Comparison of ENCODE assay signal across 10 cellular contexts in the genomic region with DNA sequence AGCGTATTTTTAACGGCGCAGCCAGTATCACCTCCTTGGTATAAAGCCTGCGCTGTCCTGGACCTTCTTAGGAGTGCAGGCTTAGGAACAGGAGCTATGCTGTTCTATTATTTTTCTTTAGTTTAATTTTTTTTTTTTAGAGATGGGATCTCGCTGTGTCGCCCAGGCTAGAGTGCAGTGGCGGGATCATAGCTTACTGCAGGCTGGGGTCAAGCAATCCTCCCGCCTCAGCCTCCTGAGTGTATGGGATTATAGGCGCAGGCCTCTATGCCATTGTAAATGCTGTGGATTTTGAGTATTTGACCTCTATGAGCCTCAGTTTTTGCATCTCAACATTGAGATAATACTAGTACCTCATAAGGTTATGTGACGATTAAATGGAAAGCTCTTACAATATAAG. TPM values are rescaled to one million over a fixed set of nuclear protein-coding genes. Genes with fewer than 3 reads are reported as not detected.
DNase-seq lines count a peak whose midpoint lies in the region; ATAC-seq and TF ChIP-seq lines count a peak whose summit lies in the region.
"Had no signal": no experiment of that assay in that cellular context is flagged by ENCODE, and none has a peak within 500 bp of the region (broad histone marks: within the 10 kb centered on the region; RNA-seq: fewer than 3 reads in every experiment).

No MANE protein-coding gene starts in this region.

- no peak overlapping the region for H2AFZ ChIP-seq in PC-3 (ENCODE audit: low read length)

- H3K79me2 ChIP-seq in PC-3 (ENCODE audit: low read length) = no peaks in the 10 kb centered on the region

- TF ChIP-seq CTCF in PC-3 (conservative IDR thresholded peaks at IDR 0.05; ENCODE audit: low read depth, low read length) (no peak), epithelial cell of esophagus (IDR thresholded peaks at IDR 0.05; ENCODE audit: insufficient read depth, low read depth, low read length, missing control alignments) (no peak), ovary (IDR thresholded peaks at IDR 0.05) (no peak), A673 (conservative IDR thresholded peaks at IDR 0.05; ENCODE audit: low read depth, low read length) (no peak)

- H3K27me3 Mint-ChIP-seq in CD4-positive, alpha-beta memory T cell = no peaks in the 10 kb centered on the region

- no peaks in the 10 kb centered on the region for H3K9me3 ChIP-seq in CD4-positive, alpha-beta memory T cell (ENCODE audit: control insufficient read depth in 1 of 2, low read length in 2 of 2)
- H3K9me3 ChIP-seq in PC-3 (ENCODE audit: low read length) (no peaks in the 10 kb centered on the region), ovary (no peaks in the 10 kb centered on the region), A673 (ENCODE audit: low read depth, low read length, poor library complexity, severe bottlenecking) (no peaks in the 10 kb centered on the region)

- TF ChIP-seq EP300 in ovary (IDR thresholded peaks at IDR 0.05) = no peak

- BruUV-seq in PC-3 (replicated peaks; lab: Mats Ljungman, UMichigan) (no TSS peak), A673 (replicated peaks; lab: Mats Ljungman, UMichigan) (no TSS peak)

- H3F3A ChIP-seq in PC-3 (ENCODE audit: low read length, unreplicated experiment) = no peaks in the 10 kb centered on the region

- H3K9ac ChIP-seq in PC-3 (ENCODE audit: low read length) = no peak overlapping the region

- peaks cover 31 to 43% of the 10 kb centered on the region in 2 donors for H3K36me3 Mint-ChIP-seq in CD4-positive, alpha-beta memory T cell

- H3K4me3 ChIP-seq in CD4-positive, alpha-beta memory T cell (ENCODE audit: low read length in 2 of 2) = peak overlapping the region; percentile 82 to 87
- peak overlapping the region; percentile 63 for H3K4me3 ChIP-seq in PC-3 (ENCODE audit: low read length)
- peak overlapping the region; percentile 92 for H3K4me3 ChIP-seq in epithelial cell of esophagus (ENCODE audit: low read length)
- H3K4me3 ChIP-seq in ovary = peak overlapping the region; percentile 81
- H3K4me3 ChIP-seq in A673 (ENCODE audit: low read depth, low read length, poor library complexity, severe bottlenecking) = no peak overlapping the region

- intact Hi-C loops in CD4-positive, alpha-beta memory T cell (cut with micrococcal nuclease) = loop anchor here (1.0 to 2.0 kb wide), 3 partner anchors 16 to 152 kb away; a partner anchor contains a TSS
- intact Hi-C loops in PC-3 (cut with micrococcal nuclease) = loop anchor here (10.0 kb wide), 1 partner anchor 256 kb away; no protein-coding TSS in a partner anchor
- intact Hi-C loops in ovary (cut with DNase I) = loop anchor here in 1 of 4 donors (10.0 kb wide), 1 partner anchor 256 kb away; no protein-coding TSS in a partner anchor
- intact Hi-C loops in A673 (cut with micrococcal nuclease; ENCODE audit: unreplicated experiment) = no loop called here

- H4K20me1 ChIP-seq in PC-3 (ENCODE audit: low read length) = no peaks in the 10 kb centered on the region

- peaks cover 42% of the 10 kb centered on the region for H3K4me1 ChIP-seq in CD4-positive, alpha-beta memory T cell (ENCODE audit: insufficient read depth, low read length)
- H3K4me1 ChIP-seq in PC-3 (ENCODE audit: insufficient read depth, low read length) (peaks cover 18% of the 10 kb centered on the region), ovary (ENCODE audit: insufficient read depth) (peaks cover 6% of the 10 kb centered on the region), A673 (ENCODE audit: insufficient read depth, low read length, poor library complexity, severe bottlenecking) (peaks cover 8% of the 10 kb centered on the region)

- H3K27ac ChIP-seq in CD4-positive, alpha-beta memory T cell (ENCODE audit: low read depth, low read length) = peak overlapping the region; percentile 99
- H3K27ac ChIP-seq in PC-3 (ENCODE audit: low read length) (no peak overlapping the region), ovary (peak overlapping the region; percentile 94 to 98), A673 (ENCODE audit: low read depth, low read length, poor library complexity, severe bottlenecking) (no peak overlapping the region)

- WGBS in ovary, 3 donors = 56 to 60% (median 59%) methylated on average over 10 of the region's 10 CpGs

- CTCF ChIA-PET in CD4-positive, alpha-beta memory T cell (lab: Charles Lee; ENCODE audit: partially characterized antibody) = interaction anchor here (0.9 to 6.1 kb wide), 13 partner anchors 12 to 386 kb away, joined by 3 to 127 read pairs (median 6); a partner anchor contains a TSS
- CTCF ChIA-PET in PC-3 (lab: Charles Lee) = no interaction called here
- CTCF ChIA-PET in A673 (lab: Charles Lee) = no interaction called here

- H3K27me3 ChIP-seq in CD4-positive, alpha-beta memory T cell (ENCODE audit: insufficient read depth, low read length) = no peaks in the 10 kb centered on the region
- H3K27me3 ChIP-seq in PC-3 (ENCODE audit: low read length) = peaks cover 18% of the 10 kb centered on the region
- H3K27me3 ChIP-seq in ovary = no peaks in the 10 kb centered on the region
- H3K27me3 ChIP-seq in A673 (replicated peaks; ENCODE audit: insufficient read depth, low read depth, low read length, poor library complexity) = no peaks in the 10 kb centered on the region

- DNase-seq in CD4-positive, alpha-beta memory T cell = no peak
- DNase-seq in PC-3 (no peak), epithelial cell of esophagus (ENCODE audit: low read depth) (no peak), ovary (no peak), A673 (ENCODE audit: low spot score) (no peak), retina (no peak), NCI-H187 treated with DMSO at 0.1 percent for 48 hours (lab: John Stamatoyannopoulos, UW) (no peak)

- H3K27ac Mint-ChIP-seq in CD4-positive, alpha-beta memory T cell = peak overlapping the region; percentile 77 to 100 (median 97)

- peaks cover 27 to 62% (median 41%) of the 10 kb centered on the region in 4 donors for H3K4me1 Mint-ChIP-seq in CD4-positive, alpha-beta memory T cell

- no peak for TF ChIP-seq POLR2A in ovary (IDR thresholded peaks at IDR 0.05)

- POLR2A ChIA-PET in CD4-positive, alpha-beta memory T cell (lab: Charles Lee; ENCODE audit: partially characterized antibody) = interaction anchor here (0.6 to 5.1 kb wide), 21 partner anchors 13 to 493 kb away, joined by 3 to 82 read pairs (median 4); a partner anchor contains a TSS
- POLR2A ChIA-PET in PC-3 (lab: Charles Lee; ENCODE audit: unreplicated experiment) (no interaction called here), A673 (lab: Charles Lee; ENCODE audit: low non-redundant PET) (no interaction called here)

- no peaks in the 10 kb centered on the region for H3K36me3 ChIP-seq in CD4-positive, alpha-beta memory T cell (ENCODE audit: insufficient read depth, low read length)
- H3K36me3 ChIP-seq in PC-3 (ENCODE audit: low read depth, low read length) (no peaks in the 10 kb centered on the region), ovary (no peaks in the 10 kb centered on the region), A673 (ENCODE audit: insufficient read depth, low read length, poor library complexity, severe bottlenecking) (no peaks in the 10 kb centered on the region)

- ATAC-seq in PC-3 (no peak), GM18873 (IDR thresholded peaks at IDR 0.05; ENCODE audit: low FRiP score, unreplicated experiment) (no peak)

- H3K9me2 ChIP-seq in PC-3 (replicated peaks; ENCODE audit: low read length) = no peaks in the 10 kb centered on the region

- H3K4me3 Mint-ChIP-seq in CD4-positive, alpha-beta memory T cell = peak overlapping the region; percentile 84 to 95 (median 92)

- peak overlapping the region; percentile 77 for H3K4me2 ChIP-seq in PC-3 (ENCODE audit: low read length)

- H3K9me3 Mint-ChIP-seq in CD4-positive, alpha-beta memory T cell = peaks cover 0 to 23% (median 16%) of the 10 kb centered on the region in 8 donors

RNA-seq across cellular contexts. Expression of a gene that starts 4.1 kb away (rescaled TPM):
- total RNA-seq in CD4-positive, alpha-beta memory T cell = not detected
- polyA plus RNA-seq in CD4-positive, alpha-beta memory T cell = not detected
- total RNA-seq in PC-3 (2014; rRNA removed) (not detected in 2 replicates), ovary (not detected), A673 (2021) (not detected in 2 replicates)
- not detected for polyA plus RNA-seq in ovary
- total RNA-seq: LHCN-M2, renal cortical epithelial cell had no signal

RNA-seq across cellular contexts. Expression of a gene that starts 15.5 kb away (rescaled TPM):
- under 1 TPM; 0.42 to 0.47 TPM for total RNA-seq in CD4-positive, alpha-beta memory T cell
- under 1 TPM in 1 of 2 donors, not detected in 1; 0.15 TPM for polyA plus RNA-seq in CD4-positive, alpha-beta memory T cell
- total RNA-seq in PC-3 (2014; rRNA removed) (not detected in 2 replicates), ovary (10 to 100 TPM in 1 of 7 donors, 1 to 10 TPM in 6; 3.9 to 16.6 (median 6.0) TPM), A673 (2021) (0.63 and 0.69 TPM in 2 replicates)
- polyA plus RNA-seq in ovary = 1 to 10 TPM; 3.4 to 6.9 TPM

RNA-seq across cellular contexts. Expression of a gene that starts 41.7 kb away (rescaled TPM):
- total RNA-seq in CD4-positive, alpha-beta memory T cell = 10 to 100 TPM; 61.0 to 64.6 TPM
- polyA plus RNA-seq in CD4-positive, alpha-beta memory T cell = 10 to 100 TPM; 63.1 to 64.1 TPM
- 18.0 and 34.4 TPM in 2 replicates for total RNA-seq in PC-3 (2014; rRNA removed)
- 10 to 100 TPM; 18.8 to 41.4 (median 29.4) TPM for total RNA-seq in ovary
- polyA plus RNA-seq in ovary = 10 to 100 TPM; 18.8 to 51.6 TPM
- 23.5 and 24.1 TPM in 2 replicates for total RNA-seq in A673 (2021)

Comparison
In these comparisons a context has a peak if more than half of its experiments do, and no peak if none do; other contexts are left out.
1. H3K27ac ChIP-seq: peak in CD4-positive, alpha-beta memory T cell (single experiment) and ovary (2 of 2); none in PC-3 (single experiment) and A673 (single experiment).